In genomic region chr7:101787864-101788263, GRCh38 we compare ENCODE assay signal across 28 cellular contexts.
"Had no signal": no experiment of that assay in that cellular context is flagged by ENCODE, and none has a peak within 500 bp of the region (broad histone marks: within the 10 kb centered on the region; RNA-seq: fewer than 3 reads in every experiment).

No MANE protein-coding gene starts in this region.

- H3K4me3 Mint-ChIP-seq: dendritic cell treated with granulocyte-macrophage colony-stimulating factor and Interleukin-4, amounts not matched to agents 40 ng/mL and 50 ng/mL, for 4 days; effector memory CD8-positive, alpha-beta T cell; endodermal cell; memory B cell had no signal

- H3K27ac ChIP-seq: colonic mucosa, epithelial cell of prostate, esophagus squamous epithelium, gastrocnemius medialis, heart right ventricle, lower lobe of right lung had no signal

- H3K9me3 ChIP-seq: colonic mucosa, esophagus squamous epithelium, gastrocnemius medialis, lower lobe of right lung had no signal

- H3K36me3 ChIP-seq: colonic mucosa, esophagus squamous epithelium, gastrocnemius medialis, heart right ventricle, lower lobe of right lung had no signal

- H3K27ac Mint-ChIP-seq: dendritic cell treated with granulocyte-macrophage colony-stimulating factor and Interleukin-4, amounts not matched to agents 40 ng/mL and 50 ng/mL, for 4 days; effector memory CD8-positive, alpha-beta T cell; endodermal cell; memory B cell had no signal

- H3K4me1 ChIP-seq: colonic mucosa, gastrocnemius medialis had no signal

- DNase-seq: colonic mucosa; cortex of kidney; effector CD8-positive, alpha-beta T cell; effector memory CD8-positive, alpha-beta T cell; endodermal cell; erythroblast; esophagus squamous epithelium; foreskin fibroblast; foreskin melanocyte; gastrocnemius medialis; glutamatergic neuron; head of caudate nucleus; heart right ventricle; hippocampal formation; kidney glomerular epithelial cell; left colon; left ventricle myocardium superior; lower lobe of right lung; mesendoderm; midbrain had no signal

- FAIRE-seq: endometrium, islet of Langerhans, keratinocyte had no signal

- ATAC-seq: effector memory CD8-positive, alpha-beta T cell; esophagus mucosa; gastrocnemius medialis; heart right ventricle; left colon; left lobe of liver; left ventricle myocardium superior; lower lobe of right lung had no signal

- H3K27me3 ChIP-seq: colonic mucosa, esophagus squamous epithelium, gastrocnemius medialis, heart right ventricle had no signal

- H3K4me3 ChIP-seq: colonic mucosa, esophagus squamous epithelium, gastrocnemius medialis, heart right ventricle, lower lobe of right lung had no signal

- H3K9me3 Mint-ChIP-seq: dendritic cell treated with granulocyte-macrophage colony-stimulating factor and Interleukin-4, amounts not matched to agents 40 ng/mL and 50 ng/mL, for 4 days; effector memory CD8-positive, alpha-beta T cell; memory B cell had no signal
